ENCODE assay signal across 8 cellular contexts in genomic region chr12:50222275-50222783, GRCh38. TPM values are rescaled to one million over a fixed set of nuclear protein-coding genes. Genes with fewer than 3 reads are reported as not detected.
DNase-seq lines count a peak whose midpoint lies in the region; ATAC-seq and TF ChIP-seq lines count a peak whose summit lies in the region.

No MANE protein-coding gene starts in this region.

- peak overlapping the region; percentile 5 to 9 for H3K4me3 ChIP-seq in neutrophil (ENCODE audit: low read depth in 1 of 2, low read length in 1 of 2)

- TF ChIP-seq CTCF in neutrophil (IDR thresholded peaks at IDR 0.05), result no peak

- H3K27ac Mint-ChIP-seq in activated naive CD4-positive, alpha-beta T cell treated with anti-CD3 and anti-CD28 coated beads, Interleukin-2, amount 50 U/mL, for 72 hours, result no peak overlapping the region

- peak overlapping the region; percentile 62 for H3K27ac ChIP-seq in neutrophil

- peaks cover 22 to 30% of the 10 kb centered on the region in 2 experiments for H3K4me1 ChIP-seq in neutrophil (ENCODE audit: control insufficient read depth in 1 of 2, insufficient read depth in 1 of 2, low read depth in 1 of 2, low read length in 1 of 2)

- ATAC-seq in GM21723 (IDR thresholded peaks at IDR 0.05; ENCODE audit: unreplicated experiment) (peak; percentile 33), HG02763 (IDR thresholded peaks at IDR 0.05; ENCODE audit: unreplicated experiment) (no peak)
- ATAC-seq in activated naive CD4-positive, alpha-beta T cell treated with anti-CD3 and anti-CD28 coated beads, Interleukin-2, amount 50 U/mL, for 72 hours, result peak; percentile 19 to 26

- H3K36me3 ChIP-seq in neutrophil, result no peaks in the 10 kb centered on the region

- H3K27me3 ChIP-seq in neutrophil, result no peaks in the 10 kb centered on the region

- peaks cover 4% of the 10 kb centered on the region in 2 donors for H3K36me3 Mint-ChIP-seq in activated naive CD4-positive, alpha-beta T cell treated with anti-CD3 and anti-CD28 coated beads, Interleukin-2, amount 50 U/mL, for 72 hours

- DNase-seq in CD1c-positive myeloid dendritic cell (ENCODE audit: extremely low spot score) (peak; percentile 70), NCI-H510A treated with DMSO at 0.1 percent for 48 hours (lab: John Stamatoyannopoulos, UW) (peak; percentile 58), globus pallidus (ENCODE audit: low spot score) (peak; percentile 71)
- peak in 1 of 2 donors; percentile 18 for DNase-seq in activated naive CD4-positive, alpha-beta T cell treated with anti-CD3 and anti-CD28 coated beads, Interleukin-2, amount 50 U/mL, for 72 hours (ENCODE audit: low spot score in 2 of 2)
- no peak for DNase-seq in effector CD4-positive, alpha-beta T cell

- no peaks in the 10 kb centered on the region for H3K9me3 Mint-ChIP-seq in activated naive CD4-positive, alpha-beta T cell treated with anti-CD3 and anti-CD28 coated beads, Interleukin-2, amount 50 U/mL, for 72 hours

- no peaks in the 10 kb centered on the region for H3K9me3 ChIP-seq in neutrophil

RNA-seq across cellular contexts. Expression of gene CERS5, which starts 55.2 kb away (rescaled TPM):
- total RNA-seq in activated naive CD4-positive, alpha-beta T cell treated with anti-CD3 and anti-CD28 coated beads, Interleukin-2, amount 50 U/mL, for 72 hours, result 10 to 100 TPM; 50.1 to 71.1 TPM
